Comparison of ENCODE assay signal across 18 cellular contexts in genomic region chr4:98784947-98785693, GRCh38.
"Had no signal": no experiment of that assay in that cellular context is flagged by ENCODE, and none has a peak within 500 bp of the region (broad histone marks: within the 10 kb centered on the region; RNA-seq: fewer than 3 reads in every experiment).

No MANE protein-coding gene starts in this region.

- H3K27me3 ChIP-seq: foreskin keratinocyte, neural progenitor cell, ovary, right lobe of liver, spleen, testis, tibial nerve had no signal

- H3K9me3 ChIP-seq: ovary, right lobe of liver, spleen, testis, tibial nerve had no signal

- DNase-seq: erythroblast; foreskin keratinocyte; mammary epithelial cell; natural killer cell; nucleus accumbens; ovary; right lobe of liver; spleen; stimulated activated CD4-positive, alpha-beta T cell treated with anti-CD3 and anti-CD28 coated beads, Interleukin-15, amount 100 ng/mL, for 24 hours; stimulated activated CD4-positive, alpha-beta T cell treated with anti-CD3 and anti-CD28 coated beads, Interleukin-1b, Interleukin-23, amount 100 ng/mL, for 48 hours; stimulated activated CD4-positive, alpha-beta T cell treated with anti-CD3 and anti-CD28 coated beads, Interleukin-4, amount 100 ng/mL, for 24 hours; stimulated activated naive B cell treated with anti-CD40 and anti-IgM and Interleukin-4, amounts not matched to agents 10 μg/mL and 1 μg/mL and 100 μg/mL, for 72 hours; stimulated activated naive CD8-positive, alpha-beta T cell treated with anti-CD3 and anti-CD28 coated beads, Interleukin-15, amount 100 ng/mL, for 72 hours; testis had no signal

- ATAC-seq: foreskin keratinocyte; left lobe of liver; natural killer cell; right lobe of liver; stimulated activated naive B cell treated with anti-CD40 and anti-IgM and Interleukin-4, amounts not matched to agents 10 μg/mL and 1 μg/mL and 100 μg/mL, for 72 hours; stimulated activated naive CD8-positive, alpha-beta T cell treated with anti-CD3 and anti-CD28 coated beads, Interleukin-15, amount 100 ng/mL, for 72 hours had no signal

- H3K4me3 ChIP-seq: neural progenitor cell, ovary, right lobe of liver, spleen, testis, tibial nerve had no signal

- FAIRE-seq: endothelial cell of umbilical vein had no signal

- H3K36me3 ChIP-seq: neural progenitor cell, ovary, right lobe of liver, spleen, tibial nerve had no signal

- H3K4me1 ChIP-seq: foreskin keratinocyte, neural progenitor cell, right lobe of liver, spleen, tibial nerve had no signal

- H3K27ac ChIP-seq: foreskin keratinocyte, neural progenitor cell, ovary, right lobe of liver, spleen, testis, tibial nerve had no signal
